8 cellular contexts compared by ENCODE assay signal in the genomic region with DNA sequence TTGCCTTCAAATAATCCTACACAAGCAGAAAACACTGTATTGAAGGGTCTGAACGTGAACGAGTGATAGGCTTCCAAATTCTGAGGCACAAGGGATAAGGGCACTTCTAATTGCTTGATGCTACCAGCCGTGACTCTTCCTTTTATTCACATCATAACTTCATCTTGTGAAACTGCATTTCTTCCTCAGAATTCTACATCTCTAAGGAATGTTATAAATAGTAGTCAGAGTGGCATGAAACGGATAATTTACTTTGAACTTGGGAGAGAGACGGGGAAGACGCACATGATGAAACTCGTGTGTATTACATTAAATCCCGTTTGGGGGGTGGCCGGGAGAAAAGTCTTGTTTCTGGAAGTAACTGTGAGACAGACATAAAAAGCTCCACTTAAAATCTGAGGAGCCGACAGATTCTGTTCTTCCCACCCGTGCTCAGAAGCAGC. TPM values are rescaled to one million over a fixed set of nuclear protein-coding genes. Genes with fewer than 3 reads are reported as not detected.
A peak's percentile ranks its signal among the peaks of the same experiment; 100 is the strongest.
DNase-seq lines count a peak whose midpoint lies in the region; ATAC-seq, FAIRE-seq and TF ChIP-seq lines count a peak whose summit lies in the region.

No MANE protein-coding gene starts in this region.

- H3K27me3 Mint-ChIP-seq in brain = peaks cover 14% of the 10 kb centered on the region

- H3K36me3 ChIP-seq in left lung (peaks cover 0 to 36% of the 10 kb centered on the region in 2 donors), tibial artery (peaks cover 0 to 19% (median 7%) of the 10 kb centered on the region in 3 donors)

- DNase-seq in G401 (ENCODE audit: low spot score) (peak; percentile 27), Kasumi-1 (lab: John Stamatoyannopoulos, UW) (peak; percentile 33), left lung (no peak), tibial artery (peak in 1 of 2 donors; percentile 36), H54 (ENCODE audit: insufficient read length, low spot score) (no peak)
- DNase-seq in activated CD4-positive, alpha-beta T cell treated with anti-CD3 and anti-CD28 coated beads, Interleukin-2, amount 50 U/mL, for 48 hours = no peak

- peaks cover 33% of the 10 kb centered on the region for H3K4me1 Mint-ChIP-seq in brain

- peaks cover 0 to 8% (median 3%) of the 10 kb centered on the region in 5 experiments for H3K9me3 Mint-ChIP-seq in brain

- no peak for TF ChIP-seq POLR2A in H54 (IDR thresholded peaks at IDR 0.05; ENCODE audit: low read depth, low read length)

- peaks cover 38% of the 10 kb centered on the region for H3K36me3 Mint-ChIP-seq in brain

- H3K9me3 ChIP-seq in left lung (no peaks in the 10 kb centered on the region), tibial artery (no peaks in the 10 kb centered on the region)

- H3K27me3 ChIP-seq in left lung = no peaks in the 10 kb centered on the region
- H3K27me3 ChIP-seq in tibial artery = no peaks in the 10 kb centered on the region

- H3K4me3 Mint-ChIP-seq in brain = peak overlapping the region; percentile 91 to 96 (median 92)

- in situ Hi-C loops in G401 (cut with HindIII; ENCODE audit: low sequenced_read_pairs) = no loop called here

- H3K4me3 ChIP-seq in left lung (peak overlapping the region; percentile 64 to 66), tibial artery (peak overlapping the region; percentile 76 to 78)

- no peak for FAIRE-seq in H54 (lab: Jason Lieb, UNC)

- peak overlapping the region; percentile 83 to 96 for H3K27ac ChIP-seq in left lung
- H3K27ac ChIP-seq in tibial artery = peak overlapping the region; percentile 88 to 96

- ATAC-seq in left lung (peak; percentile 4), HG02870 (IDR thresholded peaks at IDR 0.05; ENCODE audit: unreplicated experiment) (no peak)

- intact Hi-C loops in left lung (cut with DNase I) = loop anchor here in 1 of 2 donors (10.0 kb wide), 1 partner anchor 464 kb away; no protein-coding TSS in a partner anchor
- intact Hi-C loops in tibial artery (cut with DNase I; ENCODE audit: low total_unique reads) = loop anchor here (5.0 to 10.0 kb wide), 2 partner anchors 149 to 674 kb away; a partner anchor contains a TSS

- H3K4me1 ChIP-seq in left lung = peaks cover 10 to 21% of the 10 kb centered on the region in 2 donors
- H3K4me1 ChIP-seq in tibial artery = peaks cover 0 to 34% (median 16%) of the 10 kb centered on the region in 4 donors

- TF ChIP-seq CTCF in brain (conservative IDR thresholded peaks at IDR 0.05) (no peak), left lung (IDR thresholded peaks at IDR 0.05) (no peak), tibial artery (IDR thresholded peaks at IDR 0.05) (no peak)

- peak overlapping the region; percentile 85 to 98 (median 88) for H3K27ac Mint-ChIP-seq in brain

RNA-seq across cellular contexts. Expression of a gene that starts 0.8 kb away (rescaled TPM):
- total RNA-seq in G401 (2014; rRNA removed; shearing (Covaris generic)) = 133 and 175 TPM in 2 replicates
- 67.1 TPM for polyA plus RNA-seq in brain (ENCODE audit: insufficient read depth, low read depth, low replicate concordance)
- 10 to 100 TPM; 49.2 to 58.7 TPM for total RNA-seq in left lung

Comparison
In these comparisons a context has a peak if more than half of its experiments do, and no peak if none do; other contexts are left out.
1. DNase-seq: peak in G401 (single experiment) and Kasumi-1 (2 of 2); none in left lung (0 of 2), H54 (single experiment) and activated CD4-positive, alpha-beta T cell treated with anti-CD3 and anti-CD28 coated beads, Interleukin-2, amount 50 U/mL, for 48 hours (0 of 2).